In the genomic region with DNA sequence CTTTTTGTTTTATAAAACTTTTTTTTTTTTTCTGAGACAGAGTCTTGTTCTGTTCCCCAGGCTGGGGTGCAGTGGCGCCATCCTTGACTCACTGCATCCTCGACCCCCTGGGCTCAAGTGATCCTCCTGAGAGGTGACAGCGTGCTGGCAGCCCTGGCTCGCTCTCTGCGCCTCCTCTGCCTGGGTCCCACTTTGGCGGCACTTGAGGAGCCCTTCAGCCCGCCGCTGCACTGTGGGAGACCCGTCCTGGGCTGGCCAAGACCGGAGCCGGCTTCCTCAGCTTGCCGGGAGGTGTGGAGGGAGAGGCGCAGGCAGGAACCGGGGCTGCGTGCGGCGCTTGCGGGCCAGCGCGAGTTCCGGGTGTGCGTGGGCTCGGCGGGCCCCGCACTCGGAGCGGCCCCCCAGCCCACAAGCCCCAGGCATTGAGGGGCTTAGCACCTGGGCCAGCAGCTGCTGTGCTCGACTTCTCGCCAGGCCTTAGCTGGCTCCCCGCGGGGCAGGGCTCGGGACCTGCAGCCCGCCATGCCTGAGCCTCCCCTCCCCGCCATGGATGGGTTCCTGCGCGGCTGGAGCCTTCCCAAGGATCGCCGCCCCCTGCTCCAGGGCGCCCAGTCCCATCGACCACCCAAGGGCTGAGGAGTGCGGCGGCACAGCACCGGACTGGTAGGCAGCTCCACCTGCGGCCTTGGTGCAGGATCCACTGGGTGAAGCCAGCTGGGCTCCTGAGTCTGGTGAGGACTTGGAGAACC, we compare ENCODE assay signal across 23 cellular contexts.
"Had no signal": no experiment of that assay in that cellular context is flagged by ENCODE, and none has a peak within 500 bp of the region (broad histone marks: within the 10 kb centered on the region; RNA-seq: fewer than 3 reads in every experiment).

No MANE protein-coding gene starts in this region.

- H3K9me3 Mint-ChIP-seq: dendritic cell treated with granulocyte-macrophage colony-stimulating factor and Interleukin-4, amounts not matched to agents 40 ng/mL and 50 ng/mL, for 4 days; mesothelial cell of epicardium; natural killer cell treated with Interleukin-12 subunit alpha and Interleukin-12 subunit beta and Interleukin-15 and Interleukin-18, amount 100 ng/mL, for 72 hours; neural crest cell; stimulated activated effector memory CD8-positive, alpha-beta T cell treated with anti-CD3 and anti-CD28 coated beads, Interleukin-12 subunit alpha, Interleukin-12 subunit beta, amount 100 ng/mL, for 72 hours had no signal

- FAIRE-seq: kidney had no signal

- H3K27me3 ChIP-seq: colonic mucosa, esophagus muscularis mucosa, foreskin keratinocyte, gastroesophageal sphincter, heart left ventricle, hepatocyte, left lung, right atrium auricular region, stomach, tibial nerve, upper lobe of left lung, uterus had no signal

- H3K4me2 ChIP-seq: smooth muscle cell had no signal

- H3K79me2 ChIP-seq: hepatocyte, parathyroid adenoma had no signal

- H3K4me1 ChIP-seq: colonic mucosa, foreskin keratinocyte, parathyroid adenoma, prostate gland, uterus had no signal

- H3K27ac ChIP-seq: colonic mucosa, esophagus muscularis mucosa, foreskin keratinocyte, gastroesophageal sphincter, heart left ventricle, hepatocyte, left lung, parathyroid adenoma, prostate gland, right atrium auricular region, stomach, tibial nerve, upper lobe of left lung, uterus had no signal

- H3K9me3 ChIP-seq: colonic mucosa, esophagus muscularis mucosa, gastroesophageal sphincter, heart left ventricle, left lung, mucosa of descending colon, prostate gland, right atrium auricular region, stomach, tibial nerve, upper lobe of left lung, uterus had no signal

- H3K36me3 Mint-ChIP-seq: mesothelial cell of epicardium; naive B cell; natural killer cell treated with Interleukin-12 subunit alpha and Interleukin-12 subunit beta and Interleukin-15 and Interleukin-18, amount 100 ng/mL, for 72 hours; stimulated activated effector memory CD8-positive, alpha-beta T cell treated with anti-CD3 and anti-CD28 coated beads, Interleukin-12 subunit alpha, Interleukin-12 subunit beta, amount 100 ng/mL, for 72 hours had no signal

- H3K27ac Mint-ChIP-seq: dendritic cell treated with granulocyte-macrophage colony-stimulating factor and Interleukin-4, amounts not matched to agents 40 ng/mL and 50 ng/mL, for 4 days; mesothelial cell of epicardium had no signal

- H3K27me3 Mint-ChIP-seq: dendritic cell treated with granulocyte-macrophage colony-stimulating factor and Interleukin-4, amounts not matched to agents 40 ng/mL and 50 ng/mL, for 4 days; natural killer cell treated with Interleukin-12 subunit alpha and Interleukin-12 subunit beta and Interleukin-15 and Interleukin-18, amount 100 ng/mL, for 72 hours had no signal

- H3K36me3 ChIP-seq: colonic mucosa, esophagus muscularis mucosa, gastroesophageal sphincter, heart left ventricle, left lung, prostate gland, right atrium auricular region, stomach, tibial nerve, upper lobe of left lung, uterus had no signal

- H3K4me3 ChIP-seq: esophagus muscularis mucosa, gastroesophageal sphincter, hepatocyte, left lung, mucosa of descending colon, prostate gland, right atrium auricular region, smooth muscle cell, uterus had no signal

- H3K4me3 Mint-ChIP-seq: dendritic cell treated with granulocyte-macrophage colony-stimulating factor and Interleukin-4, amounts not matched to agents 40 ng/mL and 50 ng/mL, for 4 days; mesothelial cell of epicardium; natural killer cell treated with Interleukin-12 subunit alpha and Interleukin-12 subunit beta and Interleukin-15 and Interleukin-18, amount 100 ng/mL, for 72 hours; neural crest cell had no signal

- H3K9ac ChIP-seq: parathyroid adenoma had no signal
